In genomic region chr13:28013482-28013881, GRCh38 we compare ENCODE assay signal across 20 cellular contexts. TPM values are rescaled to one million over a fixed set of nuclear protein-coding genes. Genes with fewer than 3 reads are reported as not detected.
DNase-seq lines count a peak whose midpoint lies in the region; ATAC-seq, FAIRE-seq and TF ChIP-seq lines count a peak whose summit lies in the region.
"Had no signal": no experiment of that assay in that cellular context is flagged by ENCODE, and none has a peak within 500 bp of the region (broad histone marks: within the 10 kb centered on the region; RNA-seq: fewer than 3 reads in every experiment).

No MANE protein-coding gene starts in this region.

- no peaks in the 10 kb centered on the region for H3K9me3 ChIP-seq in SU-DHL-6 (ENCODE audit: insufficient read depth, low read length)
- H3K9me3 ChIP-seq in K562 (replicated peaks; ENCODE audit: control insufficient read depth, insufficient read depth, low read depth, low read length), result no peaks in the 10 kb centered on the region
- no peaks in the 10 kb centered on the region for H3K9me3 ChIP-seq in spleen
- H3K9me3 ChIP-seq: HAP-1 had no signal

- H3K4me1 Mint-ChIP-seq in stimulated activated memory B cell treated with anti-CD40 and anti-IgM and Interleukin-4, amounts not matched to agents 10 μg/mL and 1 μg/mL and 100 μg/mL, for 72 hours, result peaks cover 24% of the 10 kb centered on the region
- H3K4me1 Mint-ChIP-seq: CD4-positive, alpha-beta memory T cell had no signal

- H3K4me3 ChIP-seq in SU-DHL-6 (ENCODE audit: insufficient read depth, low read length, poor library complexity, severe bottlenecking), result no peak overlapping the region
- H3K4me3 ChIP-seq in K562, result no peak overlapping the region
- no peak overlapping the region for H3K4me3 ChIP-seq in spleen
- H3K4me3 ChIP-seq: GM23338, HAP-1 had no signal

- no peak for TF ChIP-seq CTCF in SU-DHL-6 (IDR thresholded peaks at IDR 0.05; ENCODE audit: insufficient read depth, low read length, poor library complexity, severe bottlenecking)
- no peak for TF ChIP-seq CTCF in K562 (IDR thresholded peaks at IDR 0.05 in 2 of 3, conservative IDR thresholded peaks at IDR 0.05 in 1 of 3; ENCODE audit: insufficient read depth in 2 of 3, low read depth in 1 of 3, low read length in 3 of 3)
- TF ChIP-seq CTCF in spleen (IDR thresholded peaks at IDR 0.05 in 8 of 11, conservative IDR thresholded peaks at IDR 0.05 in 3 of 11), result no peak

- no peaks in the 10 kb centered on the region for H4K20me1 ChIP-seq in SU-DHL-6 (ENCODE audit: low read depth, low read length)
- H4K20me1 ChIP-seq in K562 (replicated peaks; ENCODE audit: control insufficient read depth, insufficient read depth, low read length), result no peaks in the 10 kb centered on the region

- no peaks in the 10 kb centered on the region for H3K9me3 Mint-ChIP-seq in stimulated activated memory B cell treated with anti-CD40 and anti-IgM and Interleukin-4, amounts not matched to agents 10 μg/mL and 1 μg/mL and 100 μg/mL, for 72 hours
- H3K9me3 Mint-ChIP-seq: GM23338, HFFc6 had no signal

- ATAC-seq in K562 (no peak), HG02759 (IDR thresholded peaks at IDR 0.05; ENCODE audit: unreplicated experiment) (no peak), GM21360 (IDR thresholded peaks at IDR 0.05; ENCODE audit: unreplicated experiment) (no peak)
- ATAC-seq in stimulated activated memory B cell treated with anti-CD40 and anti-IgM and Interleukin-4, amounts not matched to agents 10 μg/mL and 1 μg/mL and 100 μg/mL, for 72 hours, result no peak
- ATAC-seq: GM23338 had no signal

- CTCF ChIA-PET in K562 (lab: Yijun Ruan, JAX; ENCODE audit: low intra/inter-chr PET ratio), result no interaction called here

- H3K4me2 ChIP-seq in SU-DHL-6 (ENCODE audit: low read depth, low read length, poor library complexity, severe bottlenecking) (no peak overlapping the region), K562 (ENCODE audit: insufficient read depth, low read length) (no peak overlapping the region)
- H3K4me2 ChIP-seq: GM23338 had no signal

- no peak overlapping the region for H3K27ac ChIP-seq in SU-DHL-6 (ENCODE audit: low read depth, low read length)
- H3K27ac ChIP-seq in K562 (ENCODE audit: extremely low read depth, low read depth, low read length), result no peak overlapping the region
- H3K27ac ChIP-seq in spleen, result no peak overlapping the region

- H3K27ac Mint-ChIP-seq in stimulated activated memory B cell treated with anti-CD40 and anti-IgM and Interleukin-4, amounts not matched to agents 10 μg/mL and 1 μg/mL and 100 μg/mL, for 72 hours, result peak overlapping the region; percentile 74
- H3K27ac Mint-ChIP-seq: CD4-positive, alpha-beta memory T cell; GM23338; HFFc6 had no signal

- H3F3A ChIP-seq in SU-DHL-6 (ENCODE audit: insufficient read depth), result no peaks in the 10 kb centered on the region

- TF ChIP-seq POLR2A in K562 (conservative IDR thresholded peaks at IDR 0.05) (no peak), spleen (IDR thresholded peaks at IDR 0.05) (no peak)

- H3K4me3 Mint-ChIP-seq in stimulated activated memory B cell treated with anti-CD40 and anti-IgM and Interleukin-4, amounts not matched to agents 10 μg/mL and 1 μg/mL and 100 μg/mL, for 72 hours, result no peak overlapping the region
- H3K4me3 Mint-ChIP-seq: CD4-positive, alpha-beta memory T cell; GM23338; HFFc6 had no signal

- no peaks in the 10 kb centered on the region for H3K36me3 Mint-ChIP-seq in stimulated activated memory B cell treated with anti-CD40 and anti-IgM and Interleukin-4, amounts not matched to agents 10 μg/mL and 1 μg/mL and 100 μg/mL, for 72 hours
- H3K36me3 Mint-ChIP-seq: CD4-positive, alpha-beta memory T cell had no signal

- no peaks in the 10 kb centered on the region for H3K36me3 ChIP-seq in SU-DHL-6 (ENCODE audit: low read length)
- H3K36me3 ChIP-seq in K562 (ENCODE audit: control insufficient read depth, insufficient read depth, low read length), result no peaks in the 10 kb centered on the region
- H3K36me3 ChIP-seq in spleen, result no peaks in the 10 kb centered on the region
- H3K36me3 ChIP-seq: HAP-1 had no signal

- DNase-seq in K562 (ENCODE audit: extremely low read depth in 1 of 4, low spot score in 3 of 4) (no peak), spleen (no peak)
- DNase-seq: C1 segment of cervical spinal cord; Calu3; CD4-positive, alpha-beta memory T cell; COR-L47; DMS53; DND-41; HFFc6 had no signal

- H3K9me2 ChIP-seq in SU-DHL-6 (replicated peaks; ENCODE audit: insufficient read depth, low read length), result no peaks in the 10 kb centered on the region

- H2AFZ ChIP-seq in SU-DHL-6 (ENCODE audit: low read depth, low read length, severe bottlenecking) (peak overlapping the region; percentile 27), K562 (ENCODE audit: low read depth, low read length) (no peak overlapping the region)
- H2AFZ ChIP-seq: GM23338 had no signal

- H3K4me1 ChIP-seq in K562 (replicated peaks in 1 of 2; ENCODE audit: control insufficient read depth in 2 of 2, insufficient read depth in 2 of 2, low read length in 2 of 2), result no peaks in the 10 kb centered on the region
- H3K4me1 ChIP-seq in spleen, result no peaks in the 10 kb centered on the region
- H3K4me1 ChIP-seq: HAP-1 had no signal

- H3K27me3 ChIP-seq in SU-DHL-6 (ENCODE audit: low read length) (no peaks in the 10 kb centered on the region), K562 (ENCODE audit: control insufficient read depth in 2 of 2, insufficient read depth in 2 of 2, low read length in 2 of 2) (peaks cover under 1 to 3% of the 10 kb centered on the region in 2 experiments; a peak in 3 of 5 replicates), spleen (replicated peaks in 1 of 7) (no peaks in the 10 kb centered on the region)

- intact Hi-C loops in K562 (cut with micrococcal nuclease) (no loop called here), spleen (cut with DNase I; ENCODE audit: low total_unique reads) (no loop called here)

- no peaks in the 10 kb centered on the region for H3K27me3 Mint-ChIP-seq in stimulated activated memory B cell treated with anti-CD40 and anti-IgM and Interleukin-4, amounts not matched to agents 10 μg/mL and 1 μg/mL and 100 μg/mL, for 72 hours

- no peaks in the 10 kb centered on the region for H3K79me2 ChIP-seq in SU-DHL-6 (ENCODE audit: insufficient read depth, low read length)
- no peaks in the 10 kb centered on the region for H3K79me2 ChIP-seq in K562 (ENCODE audit: control insufficient read depth, insufficient read depth, low read length)

- WGBS in K562 (ENCODE audit: insufficient coverage, low coverage, missing lambda C conversion rate), result 0% methylated on average over 1 of the region's 1 CpG
- 87 to 97% (median 91%) methylated on average over 1 of the region's 1 CpG for WGBS in spleen, 5 donors

- no peaks in the 10 kb centered on the region for H3K9me1 ChIP-seq in K562 (ENCODE audit: control insufficient read depth, insufficient read depth, low read length)

- no peak for TF ChIP-seq EP300 in K562 (IDR thresholded peaks at IDR 0.05; ENCODE audit: low read length)

- no TSS peak for BruUV-seq in K562 (replicated peaks; lab: Mats Ljungman, UMichigan)

- in situ Hi-C loops in K562 (cut with MboI), result no loop called here

- POLR2A ChIA-PET in K562 (lab: Yijun Ruan, JAX), result no interaction called here

- TF ChIP-seq RAD21 in K562 (CRISPR knock-in tag; conservative IDR thresholded peaks at IDR 0.05 in 1 of 2, IDR thresholded peaks at IDR 0.05 in 1 of 2), result no peak

- FAIRE-seq in K562 (lab: Jason Lieb, UNC), result no peak
- FAIRE-seq: G401.6, H54 had no signal

- H3K9ac ChIP-seq in SU-DHL-6 (ENCODE audit: low read length) (no peak overlapping the region), K562 (ENCODE audit: insufficient read depth in 1 of 2, low read depth in 2 of 2, low read length in 2 of 2) (no peak overlapping the region)

TF ChIP-seq in K562, 482 proteins besides CTCF, POLR2A, EP300 and RAD21 (continues in another document):
- TF ChIP-seq RBM25 (IDR thresholded peaks at IDR 0.05; ENCODE audit: low read depth, low read length, severe bottlenecking) (peak; percentile 66), HDAC3 (IDR thresholded peaks at IDR 0.05; ENCODE audit: borderline replicate concordance, partially characterized antibody) (no peak)

RNA-seq across cellular contexts. Expression of gene URAD, which starts 25.0 kb away (rescaled TPM):
- not detected in 2 replicates for total RNA-seq in K562 (2011; cell fraction: chromatin; rRNA removed; ENCODE audit: low replicate concordance)
- total RNA-seq in K562 (2011; cell fraction: nucleolus; rRNA removed), result not detected in 2 replicates
- total RNA-seq in K562 (2011; cell fraction: nucleoplasm; rRNA removed), result not detected in 2 replicates
- not detected in 2 replicates for total RNA-seq in K562 (2014; rRNA removed)
- total RNA-seq in K562 (2014; rRNA removed; fragmentation: Illumina TruSeq; extraction: Trizol), result not detected in 2 replicates
- total RNA-seq in K562 (2015; rRNA removed; fragmentation: Illumina TruSeq; extraction: Trizol), result not detected in 2 replicates
- not detected in 2 replicates for total RNA-seq in K562 (2021)
- not detected in 2 replicates for polyA plus RNA-seq in K562 (2011; rRNA removed)
- polyA plus RNA-seq in K562 (2011; cell fraction: cytosol; rRNA removed), result not detected in 2 replicates
- polyA plus RNA-seq in K562 (2011; cell fraction: nucleus; rRNA removed), result not detected in 2 replicates
- polyA plus RNA-seq in K562 (2012), result not detected in 2 replicates
- not detected in 2 replicates for polyA plus RNA-seq in K562 (2014; fragmentation: Illumina TruSeq; extraction: Trizol)
- not detected for polyA plus RNA-seq in K562 (2014; fragmentation: Nextera tagmentation; extraction: Ambion mirVana)
- polyA plus RNA-seq in K562 (2014; rRNA removed), result not detected in 2 replicates
- not detected in 2 replicates for polyA minus RNA-seq in K562 (2011; rRNA and poly(A)+ RNA removed)
- polyA minus RNA-seq in K562 (2011; cell fraction: cytosol; rRNA and poly(A)+ RNA removed), result not detected in 2 replicates
- polyA minus RNA-seq in K562 (2011; cell fraction: nucleus; rRNA and poly(A)+ RNA removed), result not detected in 2 replicates
- 1 to 10 TPM in 1 of 7 donors, not detected in 6; 1.3 TPM for total RNA-seq in spleen
- under 1 TPM in 1 of 3 donors, not detected in 2; 0.20 TPM for polyA plus RNA-seq in spleen
- total RNA-seq: A172; A673; Calu3; CD4-positive, alpha-beta memory T cell; GM23338; HFFc6 had no signal
- polyA plus RNA-seq: BJ; CD4-positive, alpha-beta memory T cell; GM23338 had no signal

RNA-seq across cellular contexts. Expression of gene CDX2, which starts 44.4 kb away (rescaled TPM):
- not detected in 2 replicates for total RNA-seq in K562 (2011; cell fraction: chromatin; rRNA removed; ENCODE audit: low replicate concordance)
- not detected in 2 replicates for total RNA-seq in K562 (2011; cell fraction: nucleolus; rRNA removed)
- total RNA-seq in K562 (2011; cell fraction: nucleoplasm; rRNA removed), result not detected in 2 replicates
- total RNA-seq in K562 (2014; rRNA removed), result not detected in 2 replicates
- total RNA-seq in K562 (2014; rRNA removed; fragmentation: Illumina TruSeq; extraction: Trizol), result not detected in 2 replicates
- total RNA-seq in K562 (2015; rRNA removed; fragmentation: Illumina TruSeq; extraction: Trizol), result not detected in 2 replicates
- 0.04 and 0.11 TPM in 2 replicates for total RNA-seq in K562 (2021)
- not detected in 2 replicates for polyA plus RNA-seq in K562 (2011; rRNA removed)
- not detected in 2 replicates for polyA plus RNA-seq in K562 (2011; cell fraction: cytosol; rRNA removed)
- not detected in 2 replicates for polyA plus RNA-seq in K562 (2011; cell fraction: nucleus; rRNA removed)
- polyA plus RNA-seq in K562 (2012), result not detected in 2 replicates
- polyA plus RNA-seq in K562 (2014; fragmentation: Illumina TruSeq; extraction: Trizol), result not detected in 2 replicates
- not detected for polyA plus RNA-seq in K562 (2014; fragmentation: Nextera tagmentation; extraction: Ambion mirVana)
- polyA plus RNA-seq in K562 (2014; rRNA removed), result not detected in 2 replicates
- not detected in 2 replicates for polyA minus RNA-seq in K562 (2011; rRNA and poly(A)+ RNA removed)
- polyA minus RNA-seq in K562 (2011; cell fraction: cytosol; rRNA and poly(A)+ RNA removed), result not detected in 2 replicates
- polyA minus RNA-seq in K562 (2011; cell fraction: nucleus; rRNA and poly(A)+ RNA removed), result not detected in 2 replicates
- total RNA-seq in spleen, result not detected
- under 1 TPM in 2 of 3 donors, not detected in 1; 0.02 to 0.03 TPM for polyA plus RNA-seq in spleen
- total RNA-seq: A172; A673; Calu3; CD4-positive, alpha-beta memory T cell; GM23338; HFFc6 had no signal
- polyA plus RNA-seq: BJ; CD4-positive, alpha-beta memory T cell; GM23338 had no signal
